ENCODE assay signal across 21 cellular contexts in the genomic region with DNA sequence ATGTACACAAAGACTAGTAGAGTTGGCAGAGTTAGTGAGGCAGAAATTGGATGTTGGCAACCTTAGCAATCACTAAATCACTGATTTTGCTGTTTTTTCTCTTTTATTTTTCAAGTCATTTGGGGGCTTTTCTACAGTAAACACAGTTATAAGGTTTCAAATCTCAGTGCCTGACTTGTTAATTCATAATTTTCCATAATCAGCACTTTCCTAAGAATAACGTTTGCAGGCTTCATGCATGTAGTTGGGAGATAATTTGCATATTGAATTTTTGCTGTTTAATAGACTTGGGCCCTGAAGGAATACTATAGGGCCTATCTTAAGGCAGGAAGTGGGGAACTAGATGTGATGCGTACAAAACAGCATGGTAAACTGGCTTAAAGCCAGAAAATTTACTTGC.
"Had no signal": no experiment of that assay in that cellular context is flagged by ENCODE, and none has a peak within 500 bp of the region (broad histone marks: within the 10 kb centered on the region; RNA-seq: fewer than 3 reads in every experiment).

No MANE protein-coding gene starts in this region.

- H3K4me2 ChIP-seq: KMS-11 had no signal

- FAIRE-seq: HTR-8/SVneo had no signal

- H3K9ac ChIP-seq: KMS-11 had no signal

- ATAC-seq: Panc1, PC-3, SK-N-SH treated with all-trans-retinoic acid at 6 μM for 48 hours had no signal

- H3K27ac ChIP-seq: HL-60, KMS-11, RWPE1 had no signal

- DNase-seq: MV-4-11, NCI-H1048, NCI-H1105, NCI-H1436 treated with DMSO at 0.1 percent for 48 hours, NCI-H1694, NCI-H187 treated with DMSO at 0.1 percent for 48 hours, NCI-H2029 treated with DMSO at 0.1 percent for 48 hours, NCI-H2171, NCI-H345, NCI-H446 treated with DMSO at 0.1 percent for 48 hours, NCI-H510A treated with DMSO at 0.1 percent for 48 hours, NCI-H526, NCI-H748 treated with DMSO at 0.1 percent for 48 hours, PC-3, SHP77 had no signal
